ENCODE assay signal across 11 cellular contexts in the genomic region with DNA sequence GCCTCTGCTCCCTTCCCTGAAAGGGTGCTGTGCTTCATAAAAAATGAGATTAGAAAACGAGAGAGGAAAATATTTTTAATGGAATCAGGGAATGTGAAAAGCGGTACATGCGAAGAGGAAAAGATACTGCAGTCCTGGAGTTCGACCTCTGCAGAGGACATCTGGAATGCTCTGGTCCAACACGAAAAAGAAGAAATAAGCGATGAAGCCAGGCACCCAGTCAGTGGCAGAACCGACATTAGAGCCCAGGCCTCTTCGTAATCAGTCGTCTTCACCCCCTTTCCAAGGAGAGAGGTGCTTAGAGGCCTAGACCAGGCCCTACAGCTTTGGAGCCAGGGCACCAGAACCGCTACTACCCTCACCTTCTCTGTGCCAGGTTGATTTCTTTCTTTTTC. TPM values are rescaled to one million over a fixed set of nuclear protein-coding genes. Genes with fewer than 3 reads are reported as not detected.
DNase-seq lines count a peak whose midpoint lies in the region; TF ChIP-seq lines count a peak whose summit lies in the region.
"Had no signal": no experiment of that assay in that cellular context is flagged by ENCODE, and none has a peak within 500 bp of the region (broad histone marks: within the 10 kb centered on the region; RNA-seq: fewer than 3 reads in every experiment).

No MANE protein-coding gene starts in this region.

- no peak overlapping the region for H2AK5ac ChIP-seq in H9 (ENCODE audit: insufficient read length, low read length)

- peaks cover 0 to under 1% (median 0%) of the 10 kb centered on the region in 3 experiments; a peak in 3 of 7 replicates for H3K36me3 Mint-ChIP-seq in H9 (ENCODE audit: insufficient read depth in 1 of 3, low read depth in 3 of 3)

- no peak overlapping the region for H3K9ac ChIP-seq in H9 (ENCODE audit: extremely low read depth, insufficient read length, low read length)
- H3K9ac ChIP-seq in iPS-18a (ENCODE audit: low read length): peak overlapping the region; percentile 34

- H3K23ac ChIP-seq in H9 (ENCODE audit: insufficient read length, low read depth, low read length): no peak overlapping the region

- no peaks in the 10 kb centered on the region for H3K36me3 ChIP-seq in WERI-Rb-1
- no peaks in the 10 kb centered on the region for H3K36me3 ChIP-seq in iPS-18a (ENCODE audit: control insufficient read depth, low read depth, low read length)
- H3K36me3 ChIP-seq in ovary: no peaks in the 10 kb centered on the region

- DNase-seq in H9 (no peak), WERI-Rb-1 (no peak), retina (peak; percentile 62), cerebellar cortex (ENCODE audit: low spot score) (no peak), ovary (no peak), NCI-H1436 (lab: John Stamatoyannopoulos, UW) (no peak)
- DNase-seq: small intestine had no signal

- no peak overlapping the region for H4K8ac ChIP-seq in H9 (replicated peaks; ENCODE audit: insufficient read length, low read depth, low read length)

- peaks cover under 1 to 1% of the 10 kb centered on the region in 2 experiments; a peak in 4 of 5 replicates for H3K9me3 Mint-ChIP-seq in H9
- H3K9me3 Mint-ChIP-seq: T-helper 1 cell treated with Interleukin-12 subunit alpha and Interleukin-12 subunit beta and Interleukin-4 antibody, amounts not matched to agents 30 μg/mL and 1 μg/mL, for 36 hours had no signal

- H2BK120ac ChIP-seq in H9 (ENCODE audit: low read depth, low read length, poor library complexity, severe bottlenecking): no peak overlapping the region

- H3K27ac ChIP-seq in H9 (ENCODE audit: insufficient read length, low read depth, low read length) (no peak overlapping the region), WERI-Rb-1 (no peak overlapping the region), iPS-18a (ENCODE audit: low read length) (no peak overlapping the region), ovary (no peak overlapping the region)
- H3K27ac ChIP-seq: epithelial cell of prostate had no signal

- peaks cover 3% of the 10 kb centered on the region for H3K23me2 ChIP-seq in H9 (ENCODE audit: insufficient read length, low read depth, low read length, poor library complexity, severe bottlenecking)

- peaks cover 6% of the 10 kb centered on the region for H3K27me3 Mint-ChIP-seq in H9 (ENCODE audit: low read depth)

- H3K27me3 ChIP-seq in H9 (ENCODE audit: insufficient read depth, low read length) (no peaks in the 10 kb centered on the region), WERI-Rb-1 (ENCODE audit: insufficient read depth, low read depth, severe bottlenecking) (no peaks in the 10 kb centered on the region), iPS-18a (ENCODE audit: control insufficient read depth, insufficient read depth, low read length) (no peaks in the 10 kb centered on the region), ovary (no peaks in the 10 kb centered on the region)

- no peak overlapping the region for H2BK5ac ChIP-seq in H9 (ENCODE audit: insufficient read length, low read length)

- TF ChIP-seq EP300 in ovary (IDR thresholded peaks at IDR 0.05): no peak

- TF ChIP-seq POLR2A in ovary (IDR thresholded peaks at IDR 0.05): no peak

- H3K27ac Mint-ChIP-seq in H9: no peak overlapping the region
- H3K27ac Mint-ChIP-seq: T-helper 1 cell treated with Interleukin-12 subunit alpha and Interleukin-12 subunit beta and Interleukin-4 antibody, amounts not matched to agents 30 μg/mL and 1 μg/mL, for 36 hours had no signal

- H2BK20ac ChIP-seq in H9 (ENCODE audit: low read depth, low read length, poor library complexity, severe bottlenecking): no peak overlapping the region

- H3K14ac ChIP-seq in H9 (ENCODE audit: insufficient read depth, low read length): no peak overlapping the region

- TF ChIP-seq CTCF in H9 (conservative IDR thresholded peaks at IDR 0.05) (no peak), WERI-Rb-1 (IDR thresholded peaks at IDR 0.05; ENCODE audit: low read depth, low read length) (no peak), ovary (IDR thresholded peaks at IDR 0.05) (no peak)

- H3K4me3 ChIP-seq in WERI-Rb-1 (ENCODE audit: low read depth, low read length): peak overlapping the region; percentile 45
- peak overlapping the region; percentile 62 for H3K4me3 ChIP-seq in iPS-18a (ENCODE audit: low read length)
- H3K4me3 ChIP-seq in ovary: no peak overlapping the region

- H3K4me1 Mint-ChIP-seq in H9: peaks cover 16 to 24% of the 10 kb centered on the region in 2 experiments

- H3K56ac ChIP-seq in H9 (ENCODE audit: insufficient read length, low read depth, low read length): no peak overlapping the region

- no peak overlapping the region for H2BK15ac ChIP-seq in H9 (ENCODE audit: low read depth, low read length)

- H3K79me2 ChIP-seq in H9 (ENCODE audit: insufficient read depth, low read length): no peaks in the 10 kb centered on the region

- H4K91ac ChIP-seq in H9 (ENCODE audit: insufficient read length, low read depth, low read length): no peak overlapping the region

- H3K4me3 Mint-ChIP-seq in H9: peak overlapping the region; percentile 62 to 76
- H3K4me3 Mint-ChIP-seq: T-helper 1 cell treated with Interleukin-12 subunit alpha and Interleukin-12 subunit beta and Interleukin-4 antibody, amounts not matched to agents 30 μg/mL and 1 μg/mL, for 36 hours had no signal

- H3K4me2 ChIP-seq in H9 (ENCODE audit: insufficient read depth, insufficient read length, low read length): peak overlapping the region; percentile 13

- intact Hi-C loops in ovary (cut with DNase I): no loop called here

- H4K5ac ChIP-seq in H9 (ENCODE audit: insufficient read length, low read depth, low read length): no peak overlapping the region

- no peak overlapping the region for H2BK12ac ChIP-seq in H9 (ENCODE audit: insufficient read length, low read depth, low read length)

- no peak overlapping the region for H3K18ac ChIP-seq in H9 (ENCODE audit: insufficient read length, low read depth, low read length)

- H3T11ph ChIP-seq in H9 (ENCODE audit: low read length): no peak overlapping the region

- no peaks in the 10 kb centered on the region for H3K79me1 ChIP-seq in H9 (ENCODE audit: insufficient read depth, low read depth, low read length, poor library complexity, severe bottlenecking)

- no peak overlapping the region for H3K4ac ChIP-seq in H9 (ENCODE audit: low read depth, low read length)

- H3K4me1 ChIP-seq in H9 (ENCODE audit: insufficient read depth, low read length) (no peaks in the 10 kb centered on the region), iPS-18a (ENCODE audit: control insufficient read depth, low read depth, low read length) (peaks cover 11% of the 10 kb centered on the region), ovary (ENCODE audit: insufficient read depth) (peaks cover 2% of the 10 kb centered on the region)

- WGBS in H9 (ENCODE audit: extremely low coverage, insufficient read length, low lambda C conversion rate): 100% methylated on average over 2 of the region's 10 CpGs
- WGBS in ovary, 3 donors: 47 to 55% (median 48%) methylated on average over 10 of the region's 10 CpGs

- no peaks in the 10 kb centered on the region for H4K20me1 ChIP-seq in H9 (ENCODE audit: control insufficient read depth, insufficient read depth, insufficient read length)

- H3K9me3 ChIP-seq in H9 (ENCODE audit: control insufficient read depth, low read depth, low read length) (no peaks in the 10 kb centered on the region), WERI-Rb-1 (ENCODE audit: severe bottlenecking) (no peaks in the 10 kb centered on the region), iPS-18a (ENCODE audit: control insufficient read depth, low read depth, low read length) (no peaks in the 10 kb centered on the region), ovary (no peaks in the 10 kb centered on the region)

- H2AFZ ChIP-seq in H9 (ENCODE audit: low read length): no peak overlapping the region

RNA-seq across cellular contexts. Expression of a gene that starts 0.5 kb away (rescaled TPM):
- total RNA-seq in H9 (2021) (0.39 TPM in 1 of 2 replicates, not detected in the other), ovary (1 to 10 TPM in 1 of 7 donors, under 1 TPM in 3, not detected in 3; 0.35 to 6.5 (median 0.71) TPM)
- under 1 TPM; 0.06 to 0.15 TPM for polyA plus RNA-seq in ovary
- total RNA-seq: RPMI7951 had no signal
